In the genomic region with DNA sequence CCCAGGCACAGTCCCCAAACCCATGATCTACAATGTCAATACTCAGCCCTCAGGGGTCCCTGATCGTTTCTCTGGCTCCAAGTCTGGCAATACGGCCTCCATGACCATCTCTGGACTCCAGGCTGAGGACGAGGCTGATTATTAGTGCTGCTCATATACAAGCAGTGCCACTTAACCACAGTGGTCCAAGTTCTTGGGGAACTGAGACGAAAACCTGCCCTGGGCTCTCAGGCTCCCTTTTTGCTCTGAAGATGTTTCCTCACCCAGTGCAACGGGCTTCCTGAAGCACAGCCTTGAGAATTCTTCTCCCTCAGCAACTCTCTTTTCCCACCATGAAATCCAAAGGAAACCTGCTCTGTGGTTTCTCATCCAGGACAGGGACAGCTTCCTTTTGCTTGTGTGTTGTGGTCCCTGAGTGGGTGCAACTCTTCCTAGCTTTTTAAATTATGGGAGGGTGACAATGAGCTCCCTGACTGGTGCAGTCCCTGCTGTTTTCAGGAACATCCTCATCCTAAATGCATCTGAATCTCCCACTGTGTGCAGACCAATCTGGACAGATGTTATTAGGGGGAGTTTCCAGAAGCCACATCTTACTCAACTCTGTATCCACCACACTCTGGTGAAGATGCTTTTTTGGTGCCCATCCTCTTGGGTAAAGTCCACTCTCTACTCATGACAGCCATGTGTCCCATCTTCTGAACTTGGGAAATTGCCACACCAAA, we compare ENCODE assay signal across 1 cellular context.
TF ChIP-seq lines count a peak whose summit lies in the region.

No MANE protein-coding gene starts in this region.

TF ChIP-seq in GM12878, 131 proteins besides CTCF, POLR2A, EP300 and RAD21 (continued from another document):
- TF ChIP-seq, protein P1, sequence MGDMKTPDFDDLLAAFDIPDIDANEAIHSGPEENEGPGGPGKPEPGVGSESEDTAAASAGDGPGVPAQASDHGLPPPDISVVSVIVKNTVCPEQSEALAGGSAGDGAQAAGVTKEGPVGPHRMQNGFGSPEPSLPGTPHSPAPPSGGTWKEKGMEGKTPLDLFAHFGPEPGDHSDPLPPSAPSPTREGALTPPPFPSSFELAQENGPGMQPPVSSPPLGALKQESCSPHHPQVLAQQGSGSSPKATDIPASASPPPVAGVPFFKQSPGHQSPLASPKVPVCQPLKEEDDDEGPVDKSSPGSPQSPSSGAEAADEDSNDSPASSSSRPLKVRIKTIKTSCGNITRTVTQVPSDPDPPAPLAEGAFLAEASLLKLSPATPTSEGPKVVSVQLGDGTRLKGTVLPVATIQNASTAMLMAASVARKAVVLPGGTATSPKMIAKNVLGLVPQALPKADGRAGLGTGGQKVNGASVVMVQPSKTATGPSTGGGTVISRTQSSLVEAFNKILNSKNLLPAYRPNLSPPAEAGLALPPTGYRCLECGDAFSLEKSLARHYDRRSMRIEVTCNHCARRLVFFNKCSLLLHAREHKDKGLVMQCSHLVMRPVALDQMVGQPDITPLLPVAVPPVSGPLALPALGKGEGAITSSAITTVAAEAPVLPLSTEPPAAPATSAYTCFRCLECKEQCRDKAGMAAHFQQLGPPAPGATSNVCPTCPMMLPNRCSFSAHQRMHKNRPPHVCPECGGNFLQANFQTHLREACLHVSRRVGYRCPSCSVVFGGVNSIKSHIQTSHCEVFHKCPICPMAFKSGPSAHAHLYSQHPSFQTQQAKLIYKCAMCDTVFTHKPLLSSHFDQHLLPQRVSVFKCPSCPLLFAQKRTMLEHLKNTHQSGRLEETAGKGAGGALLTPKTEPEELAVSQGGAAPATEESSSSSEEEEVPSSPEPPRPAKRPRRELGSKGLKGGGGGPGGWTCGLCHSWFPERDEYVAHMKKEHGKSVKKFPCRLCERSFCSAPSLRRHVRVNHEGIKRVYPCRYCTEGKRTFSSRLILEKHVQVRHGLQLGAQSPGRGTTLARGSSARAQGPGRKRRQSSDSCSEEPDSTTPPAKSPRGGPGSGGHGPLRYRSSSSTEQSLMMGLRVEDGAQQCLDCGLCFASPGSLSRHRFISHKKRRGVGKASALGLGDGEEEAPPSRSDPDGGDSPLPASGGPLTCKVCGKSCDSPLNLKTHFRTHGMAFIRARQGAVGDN (IDR thresholded peaks at IDR 0.05) = no peak
- TF ChIP-seq CHD4 (IDR thresholded peaks at IDR 0.05) (no peak), HDAC6 (IDR thresholded peaks at IDR 0.05; ENCODE audit: unreplicated experiment) (no peak), BACH1 (IDR thresholded peaks at IDR 0.05; ENCODE audit: borderline replicate concordance) (no peak), DPF2 (IDR thresholded peaks at IDR 0.05) (no peak), PAX5 (IDR thresholded peaks at IDR 0.05; ENCODE audit: borderline replicate concordance, low read depth, low read length) (no peak), EZH2 (IDR thresholded peaks at IDR 0.05; ENCODE audit: borderline replicate concordance, control insufficient read depth, low read depth, low read length) (no peak), MYC (IDR thresholded peaks at IDR 0.05; ENCODE audit: insufficient read depth, insufficient read length, insufficient replicate concordance, low read length, severe bottlenecking) (no peak), FOXK2 (IDR thresholded peaks at IDR 0.05) (no peak), ZZZ3 (IDR thresholded peaks at IDR 0.05; ENCODE audit: control insufficient read depth, insufficient read length, low read depth) (no peak), STAT3 (IDR thresholded peaks at IDR 0.05; ENCODE audit: low read depth, low read length) (no peak)
- TF ChIP-seq, protein P2, sequence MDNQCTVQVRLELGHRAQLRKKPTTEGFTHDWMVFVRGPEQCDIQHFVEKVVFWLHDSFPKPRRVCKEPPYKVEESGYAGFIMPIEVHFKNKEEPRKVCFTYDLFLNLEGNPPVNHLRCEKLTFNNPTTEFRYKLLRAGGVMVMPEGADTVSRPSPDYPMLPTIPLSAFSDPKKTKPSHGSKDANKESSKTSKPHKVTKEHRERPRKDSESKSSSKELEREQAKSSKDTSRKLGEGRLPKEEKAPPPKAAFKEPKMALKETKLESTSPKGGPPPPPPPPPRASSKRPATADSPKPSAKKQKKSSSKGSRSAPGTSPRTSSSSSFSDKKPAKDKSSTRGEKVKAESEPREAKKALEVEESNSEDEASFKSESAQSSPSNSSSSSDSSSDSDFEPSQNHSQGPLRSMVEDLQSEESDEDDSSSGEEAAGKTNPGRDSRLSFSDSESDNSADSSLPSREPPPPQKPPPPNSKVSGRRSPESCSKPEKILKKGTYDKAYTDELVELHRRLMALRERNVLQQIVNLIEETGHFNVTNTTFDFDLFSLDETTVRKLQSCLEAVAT (IDR thresholded peaks at IDR 0.05) = no peak
